ENCODE assay signal across 18 cellular contexts in genomic region chr14:31781578-31781977, GRCh38.
A peak's percentile ranks its signal among the peaks of the same experiment; 100 is the strongest.
DNase-seq lines count a peak whose midpoint lies in the region; ATAC-seq and TF ChIP-seq lines count a peak whose summit lies in the region.
"Had no signal": no experiment of that assay in that cellular context is flagged by ENCODE, and none has a peak within 500 bp of the region (broad histone marks: within the 10 kb centered on the region; RNA-seq: fewer than 3 reads in every experiment).

No MANE protein-coding gene starts in this region.

- H3K4me1 ChIP-seq in A673 (ENCODE audit: insufficient read depth, low read length, poor library complexity, severe bottlenecking) (no peaks in the 10 kb centered on the region), neural progenitor cell (no peaks in the 10 kb centered on the region)
- H3K4me1 ChIP-seq: stomach, tibial nerve had no signal

- no peak overlapping the region for H2AFZ ChIP-seq in neural progenitor cell (replicated peaks)

- no TSS peak for BruUV-seq in A673 (replicated peaks; lab: Mats Ljungman, UMichigan)

- no peaks in the 10 kb centered on the region for H3K27me3 Mint-ChIP-seq in neural progenitor cell (ENCODE audit: insufficient read depth, low read depth)
- H3K27me3 Mint-ChIP-seq: CD8-positive, alpha-beta memory T cell had no signal

- H4K20me1 ChIP-seq in neural progenitor cell (ENCODE audit: low read depth) = no peaks in the 10 kb centered on the region

- TF ChIP-seq CTCF in A673 (conservative IDR thresholded peaks at IDR 0.05; ENCODE audit: low read depth, low read length) = no peak
- TF ChIP-seq CTCF in neural progenitor cell (IDR thresholded peaks at IDR 0.05) = no peak

- intact Hi-C loops in A673 (cut with micrococcal nuclease; ENCODE audit: unreplicated experiment) = no loop called here

- no peak overlapping the region for H3K27ac ChIP-seq in A673 (ENCODE audit: low read depth, low read length, poor library complexity, severe bottlenecking)
- H3K27ac ChIP-seq in neural progenitor cell = no peak overlapping the region
- H3K27ac ChIP-seq: cardiac muscle cell, stomach, tibial nerve had no signal

- H3K4me2 ChIP-seq in neural progenitor cell = no peak overlapping the region

- no peak for TF ChIP-seq POLR2A in GM18505 (IDR thresholded peaks at IDR 0.05; ENCODE audit: borderline replicate concordance, extremely low read depth, insufficient read depth, insufficient read length)

- H3K79me2 ChIP-seq in neural progenitor cell (ENCODE audit: low read depth) = no peaks in the 10 kb centered on the region

- no peaks in the 10 kb centered on the region for H3F3A ChIP-seq in neural progenitor cell (ENCODE audit: low read depth)

- CTCF ChIA-PET in A673 (lab: Charles Lee) = no interaction called here

- DNase-seq in A673 (ENCODE audit: low spot score) (peak; percentile 6), EL (peak; percentile 8), NAMALWA (ENCODE audit: low spot score) (peak; percentile 14), cerebellar cortex (ENCODE audit: low spot score) (peak; percentile 1), dedifferentiated amniotic fluid mesenchymal stem cell (ENCODE audit: extremely low spot score) (no peak), neural progenitor cell (ENCODE audit: low spot score) (no peak)
- DNase-seq: activated CD4-positive, alpha-beta T cell treated with anti-CD3 and anti-CD28 coated beads, Interleukin-2, amount 50 U/mL, for 1 hour; activated naive CD4-positive, alpha-beta T cell treated with anti-CD3 and anti-CD28 coated beads, Interleukin-2, amount 50 U/mL, for 16 hours; CD8-positive, alpha-beta memory T cell; cortex of kidney; HCEC 1CT; NCI-H1436 treated with DMSO at 0.1 percent for 48 hours; NCI-H748 treated with DMSO at 0.1 percent for 48 hours; stomach had no signal

- no peak overlapping the region for H3K9ac ChIP-seq in neural progenitor cell

- no peak overlapping the region for H3K4me3 ChIP-seq in A673 (ENCODE audit: low read depth, low read length, poor library complexity, severe bottlenecking)
- H3K4me3 ChIP-seq in neural progenitor cell = no peak overlapping the region
- H3K4me3 ChIP-seq: cardiac muscle cell, stomach, tibial nerve had no signal

- no peaks in the 10 kb centered on the region for H3K4me1 Mint-ChIP-seq in neural progenitor cell
- H3K4me1 Mint-ChIP-seq: CD8-positive, alpha-beta memory T cell had no signal

- H3K36me3 ChIP-seq in A673 (ENCODE audit: insufficient read depth, low read length, poor library complexity, severe bottlenecking) = no peaks in the 10 kb centered on the region
- no peaks in the 10 kb centered on the region for H3K36me3 ChIP-seq in neural progenitor cell
- H3K36me3 ChIP-seq: cardiac muscle cell, stomach, tibial nerve had no signal

- no peaks in the 10 kb centered on the region for H3K27me3 ChIP-seq in A673 (replicated peaks; ENCODE audit: insufficient read depth, low read depth, low read length, poor library complexity)
- no peaks in the 10 kb centered on the region for H3K27me3 ChIP-seq in neural progenitor cell
- H3K27me3 ChIP-seq: cardiac muscle cell, stomach, tibial nerve had no signal

- peaks cover 9% of the 10 kb centered on the region for H3K9me3 ChIP-seq in A673 (ENCODE audit: low read depth, low read length, poor library complexity, severe bottlenecking)
- peaks cover 15% of the 10 kb centered on the region for H3K9me3 ChIP-seq in neural progenitor cell (ENCODE audit: low read depth)

- H3K36me3 Mint-ChIP-seq in neural progenitor cell = peaks cover 5% of the 10 kb centered on the region

- no peak for ATAC-seq in GM18505 (IDR thresholded peaks at IDR 0.05; ENCODE audit: unreplicated experiment)
- ATAC-seq: Right ventricle myocardium inferior had no signal

- H3K27ac Mint-ChIP-seq in neural progenitor cell = no peak overlapping the region
- H3K27ac Mint-ChIP-seq: CD8-positive, alpha-beta memory T cell had no signal

- POLR2A ChIA-PET in A673 (lab: Charles Lee; ENCODE audit: low non-redundant PET) = no interaction called here

- H3K9me3 Mint-ChIP-seq in neural progenitor cell = peaks cover 35% of the 10 kb centered on the region

- no peak overlapping the region for H3K4me3 Mint-ChIP-seq in neural progenitor cell
- H3K4me3 Mint-ChIP-seq: CD8-positive, alpha-beta memory T cell had no signal

Comparison
In these comparisons a context has a peak if more than half of its experiments do, and no peak if none do; other contexts are left out.
1. DNase-seq: peak in A673 (single experiment), EL (single experiment), NAMALWA (single experiment) and cerebellar cortex (single experiment); none in dedifferentiated amniotic fluid mesenchymal stem cell (single experiment) and neural progenitor cell (single experiment).